ENCODE assay signal across 13 cellular contexts in the genomic region with DNA sequence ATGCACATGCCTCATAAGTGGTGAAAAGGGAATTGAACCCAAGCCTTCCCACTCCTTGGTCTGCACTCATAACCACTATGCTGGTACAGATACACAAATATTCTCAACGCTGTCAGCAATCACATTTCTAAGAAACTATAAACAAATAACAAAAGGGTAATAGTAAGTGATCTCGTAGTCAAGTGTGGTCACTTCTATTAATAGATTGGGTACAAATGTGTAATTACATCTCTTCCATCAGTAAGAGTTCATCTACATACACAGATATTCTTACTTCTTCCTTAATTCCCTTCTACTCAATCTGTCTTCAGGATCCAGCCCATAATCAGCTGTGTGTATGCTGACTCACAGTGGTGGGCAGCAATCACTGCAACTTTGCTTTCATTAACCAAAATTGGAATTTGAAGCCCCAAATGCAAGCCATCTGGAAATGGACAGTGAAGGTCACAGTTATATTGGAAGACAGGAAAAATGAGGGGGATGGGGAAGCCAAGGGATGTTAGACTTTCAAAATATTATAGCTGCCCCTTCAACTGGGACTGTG. TPM values are rescaled to one million over a fixed set of nuclear protein-coding genes. Genes with fewer than 3 reads are reported as not detected.
DNase-seq lines count a peak whose midpoint lies in the region; ATAC-seq and TF ChIP-seq lines count a peak whose summit lies in the region.
"Had no signal": no experiment of that assay in that cellular context is flagged by ENCODE, and none has a peak within 500 bp of the region (broad histone marks: within the 10 kb centered on the region; RNA-seq: fewer than 3 reads in every experiment).

No MANE protein-coding gene starts in this region.

- TF ChIP-seq CTCF in liver (IDR thresholded peaks at IDR 0.05; ENCODE audit: low read depth, low read length, missing input control) (no peak), right lobe of liver (IDR thresholded peaks at IDR 0.05) (peak in 2 of 4 donors; percentile 7 to 19), OCI-LY3 (IDR thresholded peaks at IDR 0.05; ENCODE audit: low read depth, low read length) (peak; percentile 61), fibroblast of mammary gland (conservative IDR thresholded peaks at IDR 0.05; ENCODE audit: control insufficient read depth, insufficient read depth, low read depth, low read length) (peak; percentile 52)

- no peak overlapping the region for H3K27ac ChIP-seq in liver (ENCODE audit: low read depth in 1 of 2, low read length in 2 of 2)
- H3K27ac ChIP-seq in right lobe of liver = no peak overlapping the region
- no peak overlapping the region for H3K27ac ChIP-seq in OCI-LY3 (ENCODE audit: low read length)
- H3K27ac ChIP-seq: coronary artery had no signal

- peak; percentile 38 to 58 for TF ChIP-seq RAD21 in liver (IDR thresholded peaks at IDR 0.05)

- H3K27ac Mint-ChIP-seq in activated T-helper 1 cell treated with anti-CD3 and anti-CD28 coated beads, Interleukin-12 subunit alpha, Interleukin-12 subunit beta, Interleukin-2, Interleukin-4 antibody, amounts not matched to agents 30 ng/mL and 10 ng/mL and 1 ng/mL, durations not matched to agents 14 hours and 24 hours and 36 hours = no peak overlapping the region

- TF ChIP-seq POLR2A in right lobe of liver (IDR thresholded peaks at IDR 0.05) = no peak

- no peak for ATAC-seq in right lobe of liver
- ATAC-seq in HG02623 (IDR thresholded peaks at IDR 0.05; ENCODE audit: unreplicated experiment) = no peak

- no peaks in the 10 kb centered on the region for H4K20me1 ChIP-seq in OCI-LY3 (ENCODE audit: insufficient read depth, low read length)

- no peaks in the 10 kb centered on the region for H3K36me3 Mint-ChIP-seq in activated T-helper 1 cell treated with anti-CD3 and anti-CD28 coated beads, Interleukin-12 subunit alpha, Interleukin-12 subunit beta, Interleukin-2, Interleukin-4 antibody, amounts not matched to agents 30 ng/mL and 10 ng/mL and 1 ng/mL, durations not matched to agents 14 hours and 24 hours and 36 hours (ENCODE audit: low read depth)
- H3K36me3 Mint-ChIP-seq: CD8-positive, alpha-beta memory T cell had no signal

- peaks cover 12% of the 10 kb centered on the region for H3K27me3 Mint-ChIP-seq in activated T-helper 1 cell treated with anti-CD3 and anti-CD28 coated beads, Interleukin-12 subunit alpha, Interleukin-12 subunit beta, Interleukin-2, Interleukin-4 antibody, amounts not matched to agents 30 ng/mL and 10 ng/mL and 1 ng/mL, durations not matched to agents 14 hours and 24 hours and 36 hours (ENCODE audit: insufficient read depth)

- no peak overlapping the region for H2AFZ ChIP-seq in OCI-LY3 (ENCODE audit: low read depth, low read length)

- H3K9me3 ChIP-seq in liver (ENCODE audit: control insufficient read depth in 4 of 4, low read length in 3 of 4) (no peaks in the 10 kb centered on the region), right lobe of liver (no peaks in the 10 kb centered on the region), OCI-LY3 (ENCODE audit: insufficient read depth, low read length) (no peaks in the 10 kb centered on the region)

- H3K79me2 ChIP-seq in OCI-LY3 (ENCODE audit: low read length) = no peaks in the 10 kb centered on the region

- no peaks in the 10 kb centered on the region for H3K9me3 Mint-ChIP-seq in activated T-helper 1 cell treated with anti-CD3 and anti-CD28 coated beads, Interleukin-12 subunit alpha, Interleukin-12 subunit beta, Interleukin-2, Interleukin-4 antibody, amounts not matched to agents 30 ng/mL and 10 ng/mL and 1 ng/mL, durations not matched to agents 14 hours and 24 hours and 36 hours
- H3K9me3 Mint-ChIP-seq: CD8-positive, alpha-beta memory T cell had no signal

- no peak overlapping the region for H3K4me3 Mint-ChIP-seq in activated T-helper 1 cell treated with anti-CD3 and anti-CD28 coated beads, Interleukin-12 subunit alpha, Interleukin-12 subunit beta, Interleukin-2, Interleukin-4 antibody, amounts not matched to agents 30 ng/mL and 10 ng/mL and 1 ng/mL, durations not matched to agents 14 hours and 24 hours and 36 hours
- H3K4me3 Mint-ChIP-seq: CD8-positive, alpha-beta memory T cell had no signal

- DNase-seq in right lobe of liver (no peak), fibroblast of mammary gland (ENCODE audit: low read depth) (peak; percentile 61), glomerular visceral epithelial cell (ENCODE audit: extremely low spot score) (no peak), C1 segment of cervical spinal cord (lab: John Stamatoyannopoulos, UW) (no peak)
- DNase-seq in activated T-helper 1 cell treated with anti-CD3 and anti-CD28 coated beads, Interleukin-12 subunit alpha, Interleukin-12 subunit beta, Interleukin-2, Interleukin-4 antibody, amounts not matched to agents 30 ng/mL and 10 ng/mL and 1 ng/mL, durations not matched to agents 14 hours and 24 hours and 36 hours (ENCODE audit: low spot score) = no peak
- DNase-seq: CD8-positive, alpha-beta memory T cell; NCI-H1092 treated with DMSO at 0.1 percent for 48 hours; stimulated activated CD8-positive, alpha-beta memory T cell treated with anti-CD3 and anti-CD28 coated beads, Interleukin-4, amount 100 ng/mL, for 48 hours; SW 1271 had no signal

- H3K4me1 ChIP-seq in liver (ENCODE audit: control insufficient read depth in 4 of 4, insufficient read depth in 4 of 4, low read length in 3 of 4) (no peaks in the 10 kb centered on the region), right lobe of liver (no peaks in the 10 kb centered on the region), OCI-LY3 (ENCODE audit: low read length) (peaks cover 3% of the 10 kb centered on the region; the same call in 1 of the 2 replicates)

- intact Hi-C loops in right lobe of liver (cut with DNase I) = loop anchor here in 1 of 2 donors (10.0 kb wide), 1 partner anchor 294 kb away; no protein-coding TSS in a partner anchor
- intact Hi-C loops in activated T-helper 1 cell treated with anti-CD3 and anti-CD28 coated beads, Interleukin-12 subunit alpha, Interleukin-12 subunit beta, Interleukin-2, Interleukin-4 antibody, amounts not matched to agents 30 ng/mL and 10 ng/mL and 1 ng/mL, durations not matched to agents 14 hours and 24 hours and 36 hours (cut with micrococcal nuclease) = no loop called here

- no peaks in the 10 kb centered on the region for H3K36me3 ChIP-seq in liver (ENCODE audit: control insufficient read depth in 4 of 4, insufficient read depth in 3 of 4, low read depth in 1 of 4, low read length in 3 of 4)
- H3K36me3 ChIP-seq in right lobe of liver = no peaks in the 10 kb centered on the region
- no peaks in the 10 kb centered on the region for H3K36me3 ChIP-seq in OCI-LY3 (replicated peaks; ENCODE audit: low read depth, low read length)

- H3K4me3 ChIP-seq in liver (ENCODE audit: low read depth in 1 of 3, low read length in 3 of 3) (no peak overlapping the region), right lobe of liver (no peak overlapping the region), OCI-LY3 (ENCODE audit: low read length) (no peak overlapping the region), fibroblast of mammary gland (ENCODE audit: control insufficient read depth, low read depth, low read length) (no peak overlapping the region)
- H3K4me3 ChIP-seq: coronary artery had no signal

- H3K27me3 ChIP-seq in liver (ENCODE audit: control insufficient read depth in 4 of 4, insufficient read depth in 4 of 4, low read length in 3 of 4) (peaks cover 0 to 3% (median 0%) of the 10 kb centered on the region in 4 donors), right lobe of liver (no peaks in the 10 kb centered on the region), OCI-LY3 (ENCODE audit: low read depth, low read length) (0 out of 2 replicates have a peak, but pooled peaks cover 4% of the 10 kb centered on the region)

- no peak overlapping the region for H3K9ac ChIP-seq in liver (ENCODE audit: low read depth in 1 of 2, low read length in 2 of 2)
- no peak overlapping the region for H3K9ac ChIP-seq in OCI-LY3 (ENCODE audit: low read length)

- H3K4me2 ChIP-seq in OCI-LY3 (ENCODE audit: low read length) = no peak overlapping the region

- WGBS in liver = 73% methylated on average over 2 of the region's 2 CpGs
- 60% methylated on average over 2 of the region's 2 CpGs for WGBS in right lobe of liver (ENCODE audit: insufficient coverage, low coverage, low lambda C conversion rate, missing lambda C conversion rate)

- no peaks in the 10 kb centered on the region for H3K4me1 Mint-ChIP-seq in activated T-helper 1 cell treated with anti-CD3 and anti-CD28 coated beads, Interleukin-12 subunit alpha, Interleukin-12 subunit beta, Interleukin-2, Interleukin-4 antibody, amounts not matched to agents 30 ng/mL and 10 ng/mL and 1 ng/mL, durations not matched to agents 14 hours and 24 hours and 36 hours (ENCODE audit: low read depth)
- H3K4me1 Mint-ChIP-seq: CD8-positive, alpha-beta memory T cell had no signal

TF ChIP-seq in liver, 16 proteins besides CTCF, POLR2A, EP300 and RAD21 (continues in another document):
- TF ChIP-seq, protein P1, sequence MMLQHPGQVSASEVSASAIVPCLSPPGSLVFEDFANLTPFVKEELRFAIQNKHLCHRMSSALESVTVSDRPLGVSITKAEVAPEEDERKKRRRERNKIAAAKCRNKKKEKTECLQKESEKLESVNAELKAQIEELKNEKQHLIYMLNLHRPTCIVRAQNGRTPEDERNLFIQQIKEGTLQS (IDR thresholded peaks at IDR 0.05) = no peak
- TF ChIP-seq FOXA2 (IDR thresholded peaks at IDR 0.05) (no peak), NR2F2 (IDR thresholded peaks at IDR 0.05) (no peak), SP1 (IDR thresholded peaks at IDR 0.05) (no peak), JUND (IDR thresholded peaks at IDR 0.05) (no peak), HNF4A (conservative IDR thresholded peaks at IDR 0.05) (no peak), FOXA1 (IDR thresholded peaks at IDR 0.05) (no peak)
- TF ChIP-seq, protein P2, sequence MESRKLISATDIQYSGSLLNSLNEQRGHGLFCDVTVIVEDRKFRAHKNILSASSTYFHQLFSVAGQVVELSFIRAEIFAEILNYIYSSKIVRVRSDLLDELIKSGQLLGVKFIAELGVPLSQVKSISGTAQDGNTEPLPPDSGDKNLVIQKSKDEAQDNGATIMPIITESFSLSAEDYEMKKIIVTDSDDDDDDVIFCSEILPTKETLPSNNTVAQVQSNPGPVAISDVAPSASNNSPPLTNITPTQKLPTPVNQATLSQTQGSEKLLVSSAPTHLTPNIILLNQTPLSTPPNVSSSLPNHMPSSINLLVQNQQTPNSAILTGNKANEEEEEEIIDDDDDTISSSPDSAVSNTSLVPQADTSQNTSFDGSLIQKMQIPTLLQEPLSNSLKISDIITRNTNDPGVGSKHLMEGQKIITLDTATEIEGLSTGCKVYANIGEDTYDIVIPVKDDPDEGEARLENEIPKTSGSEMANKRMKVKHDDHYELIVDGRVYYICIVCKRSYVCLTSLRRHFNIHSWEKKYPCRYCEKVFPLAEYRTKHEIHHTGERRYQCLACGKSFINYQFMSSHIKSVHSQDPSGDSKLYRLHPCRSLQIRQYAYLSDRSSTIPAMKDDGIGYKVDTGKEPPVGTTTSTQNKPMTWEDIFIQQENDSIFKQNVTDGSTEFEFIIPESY (IDR thresholded peaks at IDR 0.05) = no peak

RNA-seq across cellular contexts. Expression of gene PRSS35, which starts 6.7 kb away (rescaled TPM):
- total RNA-seq in liver (1 to 10 TPM in 1 of 2 donors, under 1 TPM in 1; under 0.01 to 3.3 TPM), right lobe of liver (under 1 TPM in 1 of 6 experiments, not detected in 5; 0.20 TPM)
- under 1 TPM; 0.16 to 0.54 TPM for polyA plus RNA-seq in liver
- not detected in 2 replicates for total RNA-seq in activated T-helper 1 cell treated with anti-CD3 and anti-CD28 coated beads, Interleukin-12 subunit alpha, Interleukin-12 subunit beta, Interleukin-2, Interleukin-4 antibody, amounts not matched to agents 30 ng/mL and 10 ng/mL and 1 ng/mL, durations not matched to agents 14 hours and 24 hours and 36 hours
- total RNA-seq: CD8-positive, alpha-beta memory T cell had no signal
